ENCODE assay signal across 10 cellular contexts in genomic region chr1:116122955-116123757, GRCh38. TPM values are rescaled to one million over a fixed set of nuclear protein-coding genes. Genes with fewer than 3 reads are reported as not detected.
A peak's percentile ranks its signal among the peaks of the same experiment; 100 is the strongest.
DNase-seq lines count a peak whose midpoint lies in the region; ATAC-seq and TF ChIP-seq lines count a peak whose summit lies in the region.
"Had no signal": no experiment of that assay in that cellular context is flagged by ENCODE, and none has a peak within 500 bp of the region (broad histone marks: within the 10 kb centered on the region; RNA-seq: fewer than 3 reads in every experiment).

No MANE protein-coding gene starts in this region.

- 49 to 66% (median 53%) methylated on average over 8 of the region's 8 CpGs for WGBS in stomach, 5 donors

- H3K36me3 ChIP-seq in HEK293 (ENCODE audit: control insufficient read depth in 2 of 2, insufficient read depth in 1 of 2, low read length in 2 of 2) (no peaks in the 10 kb centered on the region), stomach (no peaks in the 10 kb centered on the region)
- H3K36me3 ChIP-seq: spleen had no signal

- CTCF ChIA-PET in HEK293 (lab: Yijun Ruan, JAX) (interaction anchor here (0.6 to 3.7 kb wide), 5 partner anchors 16 to 515 kb away, joined by 3 to 22 read pairs (median 4); no protein-coding TSS in a partner anchor), WTC11 (lab: Charles Lee) (interaction anchor here (0.9 to 2.5 kb wide), 4 partner anchors 16 to 362 kb away, joined by 3 to 9 read pairs (median 6); no protein-coding TSS in a partner anchor)

- no peak for TF ChIP-seq EP300 in stomach (IDR thresholded peaks at IDR 0.05)

- H3K36me3 Mint-ChIP-seq in WTC11: no peaks in the 10 kb centered on the region

- DNase-seq in iris pigment epithelial cell (ENCODE audit: low read depth) (peak; percentile 73), stomach (peak; percentile 37), WTC11 (ENCODE audit: low spot score) (no peak)
- DNase-seq: anterior cingulate cortex; spleen; stimulated activated naive CD4-positive, alpha-beta T cell treated with Interleukin-2 at 50 U/mL for 16 hours had no signal

- H3K4me3 Mint-ChIP-seq in WTC11: no peak overlapping the region

- TF ChIP-seq POLR2A in stomach (IDR thresholded peaks at IDR 0.05): no peak

- TF ChIP-seq CTCF in HEK293 (tag by site-specific recombination; IDR thresholded peaks at IDR 0.05) (no peak), VCaP (conservative IDR thresholded peaks at IDR 0.05) (no peak), stomach (IDR thresholded peaks at IDR 0.05) (no peak), WTC11 (IDR thresholded peaks at IDR 0.05) (no peak)

- no peaks in the 10 kb centered on the region for H3K9me3 ChIP-seq in HEK293 (ENCODE audit: control insufficient read depth, insufficient read depth, low read depth, low read length)
- no peaks in the 10 kb centered on the region for H3K9me3 ChIP-seq in stomach
- H3K9me3 ChIP-seq: spleen had no signal

- no peak overlapping the region for H3K27ac ChIP-seq in HEK293 (ENCODE audit: extremely low read depth, low read depth, low read length)
- H3K27ac ChIP-seq in VCaP: peak overlapping the region; percentile 91
- no peak overlapping the region for H3K27ac ChIP-seq in stomach
- H3K27ac ChIP-seq: spleen had no signal

- ATAC-seq in HG03108 (IDR thresholded peaks at IDR 0.05; ENCODE audit: unreplicated experiment) (no peak), WTC11 (no peak), HG02884 (IDR thresholded peaks at IDR 0.05; ENCODE audit: unreplicated experiment) (no peak)

- no peak overlapping the region for H3K4me3 ChIP-seq in HEK293 (ENCODE audit: low read depth, low read length)
- no peak overlapping the region for H3K4me3 ChIP-seq in stomach
- H3K4me3 ChIP-seq: spleen had no signal

- H3K4me1 ChIP-seq in HEK293 (ENCODE audit: control insufficient read depth, insufficient read depth, low read length) (no peaks in the 10 kb centered on the region), stomach (peaks cover 0 to 7% (median 0%) of the 10 kb centered on the region in 4 donors)
- H3K4me1 ChIP-seq: spleen had no signal

- no peak overlapping the region for H3K27ac Mint-ChIP-seq in WTC11

- H3K27me3 ChIP-seq in stomach: no peaks in the 10 kb centered on the region

- POLR2A ChIA-PET in HEK293 (lab: Yijun Ruan, JAX): no interaction called here
- POLR2A ChIA-PET in WTC11 (lab: Charles Lee): no interaction called here

- no peaks in the 10 kb centered on the region for H3K4me1 Mint-ChIP-seq in WTC11

- H3K27me3 Mint-ChIP-seq in WTC11 (ENCODE audit: low read depth): no peaks in the 10 kb centered on the region

- no peaks in the 10 kb centered on the region for H3K9me3 Mint-ChIP-seq in WTC11

- intact Hi-C loops in stomach (cut with DNase I; ENCODE audit: low total_unique reads): no loop called here

TF ChIP-seq in HEK293, 187 proteins besides CTCF, POLR2A, EP300 and RAD21:
- TF ChIP-seq OVOL3 (tag by site-specific recombination; IDR thresholded peaks at IDR 0.05) (no peak), ZNF2 (tag by site-specific recombination; IDR thresholded peaks at IDR 0.05) (no peak), EGR2 (tag by site-specific recombination; IDR thresholded peaks at IDR 0.05; ENCODE audit: low read depth) (0 out of 2 replicates have a peak, but pooled peaks have one; percentile 5), ZFHX2 (tag by site-specific recombination; conservative IDR thresholded peaks at IDR 0.05) (0 out of 2 replicates have a peak, but pooled peaks have one; percentile 8), ATF2 (tag by site-specific recombination; IDR thresholded peaks at IDR 0.05; ENCODE audit: low read depth) (no peak), ZNF768 (tag by site-specific recombination; IDR thresholded peaks at IDR 0.05) (no peak)

TF ChIP-seq in WTC11, 78 proteins besides CTCF, POLR2A, EP300 and RAD21:
- TF ChIP-seq TEAD1 (CRISPR knock-in tag; IDR thresholded peaks at IDR 0.05) (no peak), RORB (CRISPR knock-in tag; IDR thresholded peaks at IDR 0.05) (no peak), SMAD4 (CRISPR knock-in tag; IDR thresholded peaks at IDR 0.05) (no peak), ZNF416 (CRISPR knock-in tag; IDR thresholded peaks at IDR 0.05) (no peak), GABPB1 (CRISPR knock-in tag; IDR thresholded peaks at IDR 0.05) (no peak; the same call in 1 of the 2 replicates), TCF7 (CRISPR knock-in tag; IDR thresholded peaks at IDR 0.05; ENCODE audit: low read depth) (no peak), RELA (CRISPR knock-in tag; IDR thresholded peaks at IDR 0.05; ENCODE audit: borderline replicate concordance) (no peak), MLX (CRISPR knock-in tag; IDR thresholded peaks at IDR 0.05) (no peak), OVOL2 (CRISPR knock-in tag; IDR thresholded peaks at IDR 0.05; ENCODE audit: borderline replicate concordance) (no peak), NR3C1 (CRISPR knock-in tag; conservative IDR thresholded peaks at IDR 0.05; ENCODE audit: low read depth) (no peak)

RNA-seq across cellular contexts. Expression of gene MAB21L3, which starts 12.0 kb away (rescaled TPM):
- total RNA-seq in stomach: under 1 TPM in 1 of 5 donors, not detected in 4; 0.18 TPM
- under 1 TPM in 1 of 3 donors, not detected in 2; 0.60 TPM for polyA plus RNA-seq in stomach
- total RNA-seq in WTC11 (2021): not detected in 3 replicates
